Comparison of ENCODE assay signal across 8 cellular contexts in the genomic region with DNA sequence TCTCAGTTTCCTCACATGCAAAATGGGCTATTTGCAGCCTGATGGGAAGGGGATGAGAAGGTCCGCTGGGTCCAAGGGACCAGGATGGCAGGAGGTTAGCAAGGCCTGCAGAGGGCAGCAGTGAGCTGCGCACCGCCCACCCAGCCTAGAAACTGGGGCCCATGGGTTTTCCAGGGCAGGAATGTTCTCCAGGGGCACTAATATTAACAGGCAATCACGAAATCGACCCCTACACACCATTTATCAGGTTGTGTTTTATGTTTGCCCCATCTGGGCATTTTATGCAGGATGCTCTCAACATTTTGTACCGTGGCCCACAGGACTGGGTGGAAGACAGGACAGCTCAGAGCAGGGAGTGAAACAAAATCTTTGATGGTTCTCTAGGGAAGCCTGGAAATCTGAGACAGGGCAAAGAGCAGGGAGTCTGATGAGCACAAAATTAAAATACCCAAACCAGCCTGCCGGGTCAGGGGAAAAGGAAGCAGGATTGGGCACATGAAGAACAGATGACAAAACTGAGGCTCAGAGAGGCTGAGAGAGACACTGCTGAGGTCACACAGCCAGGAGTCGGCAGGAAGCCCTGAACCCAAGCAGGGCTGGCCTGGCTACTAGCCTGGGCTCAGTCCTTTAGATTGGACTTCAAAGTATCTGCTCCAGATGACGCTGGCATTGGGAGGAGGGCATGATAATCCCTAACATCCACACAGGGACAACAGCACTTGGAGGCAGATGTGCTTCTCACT. TPM values are rescaled to one million over a fixed set of nuclear protein-coding genes. Genes with fewer than 3 reads are reported as not detected.
DNase-seq lines count a peak whose midpoint lies in the region; ATAC-seq, FAIRE-seq and TF ChIP-seq lines count a peak whose summit lies in the region.

No MANE protein-coding gene starts in this region.

- peak; percentile 95 to 98 (median 97); a peak in 5 of 6 replicates for TF ChIP-seq CTCF in GM12878 (IDR thresholded peaks at IDR 0.05 in 2 of 3, conservative IDR thresholded peaks at IDR 0.05 in 1 of 3; ENCODE audit: control insufficient read depth in 2 of 3, extremely low read depth in 1 of 3, insufficient read depth in 1 of 3, low read depth in 3 of 3, low read length in 3 of 3)

- WGBS in GM12878 (ENCODE audit: insufficient coverage, insufficient replicate concordance, low lambda C conversion rate, missing lambda C conversion rate) = 26% methylated on average over 9 of the region's 9 CpGs
- WGBS in small intestine, 3 donors = 28 to 31% (median 31%) methylated on average over 9 of the region's 9 CpGs

- RAD21 ChIA-PET in GM12878 (lab: Charles Lee; ENCODE audit: unreplicated experiment) = interaction anchor here (0.9 to 13.6 kb wide), 11 partner anchors 33 to 219 kb away, joined by 3 to 167 read pairs (median 6); a partner anchor contains a TSS

- no peak for TF ChIP-seq EP300 in GM12878 (IDR thresholded peaks at IDR 0.05; ENCODE audit: borderline replicate concordance in 1 of 2, control insufficient read depth in 1 of 2, low read depth in 2 of 2, low read length in 2 of 2)

- peak; percentile 92 for TF ChIP-seq RAD21 in GM12878 (IDR thresholded peaks at IDR 0.05; ENCODE audit: insufficient read depth, low read depth, low read length)

- CTCF ChIA-PET in GM12878 (lab: Yijun Ruan, JAX) = interaction anchor here (0.6 to 13.6 kb wide), 27 partner anchors 9 to 1109 kb away, joined by 3 to 209 read pairs (median 5); no protein-coding TSS in a partner anchor

- no peak for TF ChIP-seq POLR2A in GM12878 (IDR thresholded peaks at IDR 0.05; ENCODE audit: low read depth, low read length)

- POLR2A ChIA-PET in GM12878 (lab: Charles Lee) = interaction anchor here (0.9 to 1.5 kb wide), 2 partner anchors 34 to 104 kb away, joined by 3 read pairs; no protein-coding TSS in a partner anchor

- in situ Hi-C loops in GM12878 (cut with MboI) = loop anchor here (5.0 kb wide), 2 partner anchors 99 to 209 kb away; no protein-coding TSS in a partner anchor

- H3K36me3 ChIP-seq in MG63 = peaks cover 3% of the 10 kb centered on the region; the same call in 1 of the 2 replicates
- H3K36me3 ChIP-seq in GM12878 (ENCODE audit: control insufficient read depth in 2 of 2, insufficient read depth in 2 of 2, low read length in 1 of 2) = no peaks in the 10 kb centered on the region; a peak in 1 of 4 replicates
- no peaks in the 10 kb centered on the region for H3K36me3 ChIP-seq in small intestine (ENCODE audit: control insufficient read depth in 2 of 2, insufficient read depth in 2 of 2, low read length in 2 of 2)

- SMC1A ChIA-PET in GM12878 (lab: Charles Lee; ENCODE audit: uncharacterized antibody, unreplicated experiment) = interaction anchor here (0.7 to 4.9 kb wide), 14 partner anchors 9 to 221 kb away, joined by 3 to 57 read pairs (median 4); a partner anchor contains a TSS

- peak; percentile 51 for ATAC-seq in GM12878
- ATAC-seq in HG03108 (IDR thresholded peaks at IDR 0.05; ENCODE audit: unreplicated experiment) = no peak
- no peak for ATAC-seq in GM18502 (IDR thresholded peaks at IDR 0.05; ENCODE audit: poor library complexity, unreplicated experiment)

- 0 out of 2 replicates have a peak, but pooled peaks cover 5% of the 10 kb centered on the region for H4K20me1 ChIP-seq in GM12878 (ENCODE audit: control insufficient read depth, insufficient read depth)

- BruUV-seq in GM12878 (replicated peaks; lab: Mats Ljungman, UMichigan) = no TSS peak

- H3K4me3 ChIP-seq in MG63 = no peak overlapping the region
- no peak overlapping the region for H3K4me3 ChIP-seq in GM12878
- no peak overlapping the region for H3K4me3 ChIP-seq in small intestine (ENCODE audit: low read depth in 1 of 2, low read length in 2 of 2)

- H3K4me1 ChIP-seq in GM12878 (ENCODE audit: control insufficient read depth, insufficient read depth, low read length) (peaks cover 59% of the 10 kb centered on the region), small intestine (ENCODE audit: control insufficient read depth in 2 of 2, insufficient read depth in 1 of 2, low read depth in 1 of 2, low read length in 1 of 2) (peaks cover 2 to 5% of the 10 kb centered on the region in 2 donors)

- no peak overlapping the region for H2AFZ ChIP-seq in GM12878 (ENCODE audit: control insufficient read depth, low read depth, low read length)

- DNase-seq in GF-D8 (lab: John Stamatoyannopoulos, UW) (peak; percentile 12), MG63 (peak; percentile 46), T-helper 22 cell (ENCODE audit: low read depth) (peak; percentile 17), GM12878 (ENCODE audit: low read depth, low spot score) (no peak), hippocampal formation (lab: John Stamatoyannopoulos, UW) (peak; percentile 56 to 74), small intestine (peak; percentile 59)

- peak; percentile 56 for FAIRE-seq in GM12878 (lab: Jason Lieb, UNC)
- no peak for FAIRE-seq in small intestine (lab: Jason Lieb, UNC)

- H3K4me2 ChIP-seq in GM12878 (ENCODE audit: control insufficient read depth, insufficient read depth) = no peak overlapping the region

- H3K27ac ChIP-seq in GM12878 (ENCODE audit: control insufficient read depth, insufficient read depth) (no peak overlapping the region), small intestine (ENCODE audit: low read depth in 1 of 2, low read length in 1 of 2) (no peak overlapping the region)

- H3K9me3 ChIP-seq in MG63 (no peaks in the 10 kb centered on the region; the same call in 1 of the 2 replicates), GM12878 (replicated peaks; ENCODE audit: control insufficient read depth, insufficient read depth, low read length) (peaks cover 1% of the 10 kb centered on the region; the same call in 1 of the 3 replicates), small intestine (ENCODE audit: control insufficient read depth, low read depth) (no peaks in the 10 kb centered on the region)

- H3K79me2 ChIP-seq in GM12878 (ENCODE audit: control insufficient read depth, insufficient read depth, low read length) = peaks cover 28% of the 10 kb centered on the region

- intact Hi-C loops in GM12878 (cut with micrococcal nuclease; ENCODE audit: unreplicated experiment) = loop anchor here (1.0 kb wide), 2 partner anchors 103 to 208 kb away; no protein-coding TSS in a partner anchor

- H3K27me3 ChIP-seq in MG63 (no peaks in the 10 kb centered on the region), GM12878 (replicated peaks in 1 of 2; ENCODE audit: control insufficient read depth in 2 of 2, insufficient read depth in 2 of 2, low read length in 1 of 2) (no peaks in the 10 kb centered on the region), small intestine (ENCODE audit: control insufficient read depth in 2 of 2, insufficient read depth in 2 of 2, low read length in 2 of 2) (no peaks in the 10 kb centered on the region)

- H3K9ac ChIP-seq in GM12878 (ENCODE audit: control insufficient read depth, insufficient read depth, low read length) = no peak overlapping the region

RNA-seq across cellular contexts. Expression of a gene that starts 1.6 kb away (rescaled TPM):
- 10.6 and 17.3 TPM in 2 replicates for total RNA-seq in MG63 (2014; rRNA removed; shearing (Covaris generic); ENCODE audit: low replicate concordance)
- 63.5 and 77.1 TPM in 2 replicates for total RNA-seq in GM12878 (2013; cell fraction: nucleolus; rRNA removed)
- 34.0 and 36.3 TPM in 2 replicates for total RNA-seq in GM12878 (2014; rRNA removed)
- total RNA-seq in GM12878 (2014; rRNA removed; fragmentation: Illumina TruSeq; extraction: Trizol) = 28.5 and 30.3 TPM in 2 replicates
- total RNA-seq in GM12878 (2021) = 62.8 and 64.7 TPM in 2 replicates
- polyA plus RNA-seq in GM12878 (2011; ENCODE audit: low read depth) = 6.2 TPM
- 10.6 and 25.8 TPM in 2 replicates for polyA plus RNA-seq in GM12878 (2011; rRNA removed)
- polyA plus RNA-seq in GM12878 (2011; cell fraction: cytosol; rRNA removed) = 55.5 and 66.6 TPM in 2 replicates
- polyA plus RNA-seq in GM12878 (2011; cell fraction: nucleus; rRNA removed) = 59.8 and 97.2 TPM in 2 replicates
- 19.5 and 28.5 TPM in 2 replicates for polyA plus RNA-seq in GM12878 (2012)
- 5.5 and 16.4 TPM in 2 replicates for polyA plus RNA-seq in GM12878 (2014; fragmentation: Illumina TruSeq; extraction: Trizol)
- polyA plus RNA-seq in GM12878 (2014; fragmentation: Nextera tagmentation; extraction: Ambion mirVana) = 1 to 10 TPM; 1.7 to 2.9 TPM
- 20.3 and 27.8 TPM in 2 replicates for polyA plus RNA-seq in GM12878 (2014; rRNA removed)
- polyA plus RNA-seq in GM12878 (2016; fragmentation: Nextera tagmentation; extraction: Ambion mirVana) = 1 to 10 TPM; 6.2 to 7.6 TPM
- 75.9 and 87.4 TPM in 2 replicates for polyA minus RNA-seq in GM12878 (2011; rRNA and poly(A)+ RNA removed)
- 45.1 and 50.0 TPM in 2 replicates for polyA minus RNA-seq in GM12878 (2011; cell fraction: cytosol; rRNA and poly(A)+ RNA removed)
- polyA minus RNA-seq in GM12878 (2011; cell fraction: nucleus; rRNA and poly(A)+ RNA removed) = 18.7 and 45.2 TPM in 2 replicates
- polyA plus RNA-seq in small intestine = 10 to 100 TPM in 2 of 3 donors, 1 to 10 TPM in 1; 8.9 to 27.9 (median 13.9) TPM

RNA-seq across cellular contexts. Expression of a gene that starts 33.4 kb away (rescaled TPM):
- 0.03 TPM in 1 of 2 replicates, not detected in the other for total RNA-seq in MG63 (2014; rRNA removed; shearing (Covaris generic); ENCODE audit: low replicate concordance)
- total RNA-seq in GM12878 (2013; cell fraction: nucleolus; rRNA removed) = 2.0 and 2.2 TPM in 2 replicates
- total RNA-seq in GM12878 (2014; rRNA removed) (0.79 and 1.0 TPM in 2 replicates), GM12878 (2014; rRNA removed; fragmentation: Illumina TruSeq; extraction: Trizol) (0.31 and 0.74 TPM in 2 replicates), GM12878 (2021) (1.0 and 1.3 TPM in 2 replicates)
- polyA plus RNA-seq in GM12878 (2011; ENCODE audit: low read depth) = 0.22 TPM
- polyA plus RNA-seq in GM12878 (2011; rRNA removed) (1.1 and 2.7 TPM in 2 replicates), GM12878 (2014; fragmentation: Illumina TruSeq; extraction: Trizol) (0.73 and 0.87 TPM in 2 replicates), GM12878 (2014; fragmentation: Nextera tagmentation; extraction: Ambion mirVana) (under 1 TPM; 0.45 to 0.46 TPM), GM12878 (2014; rRNA removed) (0.62 and 1.3 TPM in 2 replicates), GM12878 (2016; fragmentation: Nextera tagmentation; extraction: Ambion mirVana) (1 to 10 TPM; 1.4 TPM), small intestine (under 1 TPM in 2 of 3 donors, not detected in 1; 0.27 to 0.92 TPM)
- polyA plus RNA-seq in GM12878 (2011; cell fraction: cytosol; rRNA removed) = 3.9 and 4.1 TPM in 2 replicates
- polyA plus RNA-seq in GM12878 (2011; cell fraction: nucleus; rRNA removed) = 3.8 and 3.9 TPM in 2 replicates
- 0.49 and 0.62 TPM in 2 replicates for polyA plus RNA-seq in GM12878 (2012)
- 2.3 and 2.4 TPM in 2 replicates for polyA minus RNA-seq in GM12878 (2011; rRNA and poly(A)+ RNA removed)
- polyA minus RNA-seq in GM12878 (2011; cell fraction: cytosol; rRNA and poly(A)+ RNA removed) = 0.94 and 1.1 TPM in 2 replicates
- polyA minus RNA-seq in GM12878 (2011; cell fraction: nucleus; rRNA and poly(A)+ RNA removed) = 1.5 and 3.5 TPM in 2 replicates

RNA-seq across cellular contexts. Expression of a gene that starts 36.9 kb away (rescaled TPM):
- total RNA-seq in MG63 (2014; rRNA removed; shearing (Covaris generic); ENCODE audit: low replicate concordance) = not detected in 2 replicates
- 0.81 TPM in 1 of 2 replicates, not detected in the other for total RNA-seq in GM12878 (2013; cell fraction: nucleolus; rRNA removed)
- total RNA-seq in GM12878 (2014; rRNA removed) = 1.2 TPM in 1 of 2 replicates, not detected in the other
- total RNA-seq in GM12878 (2014; rRNA removed; fragmentation: Illumina TruSeq; extraction: Trizol) = 0.74 and 0.85 TPM in 2 replicates
- 0.43 and 0.95 TPM in 2 replicates for total RNA-seq in GM12878 (2021)
- polyA plus RNA-seq in GM12878 (2011; ENCODE audit: low read depth) = 0.29 TPM
- polyA plus RNA-seq in GM12878 (2011; rRNA removed) = 1.5 and 1.6 TPM in 2 replicates
- 1.4 and 1.7 TPM in 2 replicates for polyA plus RNA-seq in GM12878 (2011; cell fraction: cytosol; rRNA removed)
- 0.51 and 1.1 TPM in 2 replicates for polyA plus RNA-seq in GM12878 (2011; cell fraction: nucleus; rRNA removed)
- polyA plus RNA-seq in GM12878 (2012) = 0.16 and 0.56 TPM in 2 replicates
- polyA plus RNA-seq in GM12878 (2014; fragmentation: Illumina TruSeq; extraction: Trizol) = 0.13 TPM in 1 of 2 replicates, not detected in the other
- polyA plus RNA-seq in GM12878 (2014; fragmentation: Nextera tagmentation; extraction: Ambion mirVana) = 1 to 10 TPM in 1 of 2 experiments, under 1 TPM in 1; 0.80 to 1.4 TPM
- polyA plus RNA-seq in GM12878 (2014; rRNA removed) = 0.35 and 0.81 TPM in 2 replicates
- polyA plus RNA-seq in GM12878 (2016; fragmentation: Nextera tagmentation; extraction: Ambion mirVana) = under 1 TPM; 0.21 to 0.35 TPM
- polyA minus RNA-seq in GM12878 (2011; rRNA and poly(A)+ RNA removed) = 1.7 and 2.6 TPM in 2 replicates
- polyA minus RNA-seq in GM12878 (2011; cell fraction: cytosol; rRNA and poly(A)+ RNA removed) = not detected in 2 replicates
- polyA minus RNA-seq in GM12878 (2011; cell fraction: nucleus; rRNA and poly(A)+ RNA removed) = 2.2 TPM in 1 of 2 replicates, not detected in the other
- polyA plus RNA-seq in small intestine = under 1 TPM in 1 of 3 donors, not detected in 2; 0.13 TPM
